ENCODE assay signal across 2 cellular contexts in the genomic region with DNA sequence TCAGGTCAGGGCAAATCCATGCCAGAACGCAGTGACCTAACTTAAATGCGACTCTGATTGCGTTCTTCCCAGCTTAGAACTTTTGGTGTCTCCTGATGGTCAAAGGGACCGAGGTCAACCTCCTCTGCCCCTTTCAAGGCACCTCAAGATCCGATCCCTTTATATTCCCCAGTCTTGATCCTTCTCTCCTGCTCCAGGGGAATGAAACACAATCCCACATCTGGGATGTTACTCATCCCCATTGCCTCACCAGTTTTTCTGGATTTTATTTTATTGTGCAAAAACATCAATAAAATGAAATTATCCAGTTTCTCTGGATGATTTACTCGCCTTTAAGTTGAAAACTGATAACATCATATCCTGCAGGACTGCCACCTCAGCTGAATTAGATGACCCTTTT.
TF ChIP-seq lines count a peak whose summit lies in the region.

No MANE protein-coding gene starts in this region.

TF ChIP-seq in H1, 55 proteins besides CTCF, POLR2A, EP300 and RAD21 (continued from another document):
- TF ChIP-seq KDM4A (IDR thresholded peaks at IDR 0.05; ENCODE audit: low read depth, low read length, severe bottlenecking): no peak
- TF ChIP-seq SUZ12 (IDR thresholded peaks at IDR 0.05; ENCODE audit: low read length): no peak
- TF ChIP-seq PHF8 (conservative IDR thresholded peaks at IDR 0.05; ENCODE audit: low read depth, low read length): no peak
- TF ChIP-seq, protein P1, sequence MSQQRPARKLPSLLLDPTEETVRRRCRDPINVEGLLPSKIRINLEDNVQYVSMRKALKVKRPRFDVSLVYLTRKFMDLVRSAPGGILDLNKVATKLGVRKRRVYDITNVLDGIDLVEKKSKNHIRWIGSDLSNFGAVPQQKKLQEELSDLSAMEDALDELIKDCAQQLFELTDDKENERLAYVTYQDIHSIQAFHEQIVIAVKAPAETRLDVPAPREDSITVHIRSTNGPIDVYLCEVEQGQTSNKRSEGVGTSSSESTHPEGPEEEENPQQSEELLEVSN (IDR thresholded peaks at IDR 0.05): no peak
- TF ChIP-seq, protein P2, sequence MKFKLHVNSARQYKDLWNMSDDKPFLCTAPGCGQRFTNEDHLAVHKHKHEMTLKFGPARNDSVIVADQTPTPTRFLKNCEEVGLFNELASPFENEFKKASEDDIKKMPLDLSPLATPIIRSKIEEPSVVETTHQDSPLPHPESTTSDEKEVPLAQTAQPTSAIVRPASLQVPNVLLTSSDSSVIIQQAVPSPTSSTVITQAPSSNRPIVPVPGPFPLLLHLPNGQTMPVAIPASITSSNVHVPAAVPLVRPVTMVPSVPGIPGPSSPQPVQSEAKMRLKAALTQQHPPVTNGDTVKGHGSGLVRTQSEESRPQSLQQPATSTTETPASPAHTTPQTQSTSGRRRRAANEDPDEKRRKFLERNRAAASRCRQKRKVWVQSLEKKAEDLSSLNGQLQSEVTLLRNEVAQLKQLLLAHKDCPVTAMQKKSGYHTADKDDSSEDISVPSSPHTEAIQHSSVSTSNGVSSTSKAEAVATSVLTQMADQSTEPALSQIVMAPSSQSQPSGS (IDR thresholded peaks at IDR 0.05; ENCODE audit: low read length): no peak
- no peak for TF ChIP-seq FOSL1 (IDR thresholded peaks at IDR 0.05; ENCODE audit: insufficient read depth, low read depth, low read length)
- no peak for TF ChIP-seq POU5F1 (IDR thresholded peaks at IDR 0.05; ENCODE audit: low read depth, low read length)

TF ChIP-seq in HEK293T, 16 proteins besides CTCF, POLR2A, EP300 and RAD21 (continued from another document):
- TF ChIP-seq FOXK2 (IDR thresholded peaks at IDR 0.05): no peak
- no peak for TF ChIP-seq HDGF (IDR thresholded peaks at IDR 0.05; ENCODE audit: borderline replicate concordance)
- TF ChIP-seq SUZ12 (IDR thresholded peaks at IDR 0.05): no peak
- no peak for TF ChIP-seq ARNT (IDR thresholded peaks at IDR 0.05)
- no peak for TF ChIP-seq BHLHE40 (IDR thresholded peaks at IDR 0.05; ENCODE audit: borderline replicate concordance)
- TF ChIP-seq, protein P3, sequence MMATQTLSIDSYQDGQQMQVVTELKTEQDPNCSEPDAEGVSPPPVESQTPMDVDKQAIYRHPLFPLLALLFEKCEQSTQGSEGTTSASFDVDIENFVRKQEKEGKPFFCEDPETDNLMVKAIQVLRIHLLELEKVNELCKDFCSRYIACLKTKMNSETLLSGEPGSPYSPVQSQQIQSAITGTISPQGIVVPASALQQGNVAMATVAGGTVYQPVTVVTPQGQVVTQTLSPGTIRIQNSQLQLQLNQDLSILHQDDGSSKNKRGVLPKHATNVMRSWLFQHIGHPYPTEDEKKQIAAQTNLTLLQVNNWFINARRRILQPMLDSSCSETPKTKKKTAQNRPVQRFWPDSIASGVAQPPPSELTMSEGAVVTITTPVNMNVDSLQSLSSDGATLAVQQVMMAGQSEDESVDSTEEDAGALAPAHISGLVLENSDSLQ (IDR thresholded peaks at IDR 0.05): no peak
